Comparison of ENCODE assay signal across 25 cellular contexts in the genomic region with DNA sequence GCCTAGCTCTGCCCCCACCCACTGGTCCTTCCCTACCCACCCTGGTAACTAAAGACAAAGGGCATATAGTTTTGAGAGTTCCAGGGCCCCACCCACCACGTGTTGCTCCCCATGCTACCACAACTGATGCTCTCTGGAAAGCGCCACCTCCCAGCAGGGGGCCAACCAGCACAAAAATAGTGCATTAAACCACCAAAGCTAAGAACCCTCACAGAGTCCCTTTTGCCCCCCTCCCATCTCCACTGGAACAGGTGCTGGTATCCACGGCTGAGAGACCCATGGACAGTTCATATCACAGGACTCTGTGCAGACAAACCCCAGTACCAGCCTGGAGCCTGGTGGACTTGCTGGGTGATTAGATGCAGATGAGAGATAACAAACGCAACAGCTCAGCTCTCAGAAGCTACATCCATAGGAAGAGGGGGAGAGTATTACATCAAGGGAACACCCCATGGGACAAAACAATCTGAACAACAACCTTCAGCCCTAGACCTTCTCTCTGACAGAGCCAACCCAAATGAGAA.
"Had no signal": no experiment of that assay in that cellular context is flagged by ENCODE, and none has a peak within 500 bp of the region (broad histone marks: within the 10 kb centered on the region; RNA-seq: fewer than 3 reads in every experiment).

No MANE protein-coding gene starts in this region.

- H3K9me3 ChIP-seq: left ventricle myocardium inferior, neutrophil, right atrium auricular region, right lobe of liver, uterus had no signal

- H3K27ac ChIP-seq: left ventricle myocardium inferior, neural progenitor cell, neutrophil, parathyroid adenoma, right atrium auricular region, right lobe of liver, tibial nerve, uterus had no signal

- H3K36me3 ChIP-seq: left ventricle myocardium inferior, neural progenitor cell, neutrophil, right atrium auricular region, right lobe of liver, tibial nerve, uterus had no signal

- H3K4me2 ChIP-seq: neural progenitor cell, smooth muscle cell had no signal

- ATAC-seq: natural killer cell; right lobe of liver; stimulated activated memory B cell treated with anti-CD40 and anti-IgM and Interleukin-4, amounts not matched to agents 10 μg/mL and 1 μg/mL and 100 μg/mL, for 72 hours; stimulated activated naive CD8-positive, alpha-beta T cell treated with anti-CD3 and anti-CD28 coated beads, Interleukin-15, amount 100 ng/mL, for 72 hours had no signal

- H3K4me1 ChIP-seq: left ventricle myocardium inferior, neural progenitor cell, parathyroid adenoma, right atrium auricular region, right lobe of liver, tibial nerve, uterus had no signal

- H3K27me3 ChIP-seq: neural progenitor cell, neutrophil, right atrium auricular region, right lobe of liver, tibial nerve, uterus had no signal

- H3K79me2 ChIP-seq: parathyroid adenoma had no signal

- H2AFZ ChIP-seq: neural progenitor cell, parathyroid adenoma had no signal

- H3K9ac ChIP-seq: neural progenitor cell, parathyroid adenoma had no signal

- DNase-seq: hypothalamus; immature natural killer cell; left ventricle myocardium inferior; mesendoderm; naive B cell; natural killer cell; nephron progenitor cell; occipital lobe; right lobe of liver; stimulated activated CD4-positive, alpha-beta T cell treated with anti-CD3 and anti-CD28 coated beads, Interleukin-1b, Interleukin-23, amount 100 ng/mL, for 48 hours; stimulated activated CD4-positive, alpha-beta T cell treated with anti-CD3 and anti-CD28 coated beads, Interleukin-2, amount 100 ng/mL, for 48 hours; stimulated activated CD4-positive, alpha-beta T cell treated with anti-CD3 and anti-CD28 coated beads, Interleukin-4, amount 100 ng/mL, for 4 hours; stimulated activated CD8-positive, alpha-beta memory T cell treated with anti-CD3 and anti-CD28 coated beads, Interleukin-4, amount 100 ng/mL, for 48 hours; stimulated activated naive CD4-positive, alpha-beta T cell treated with Interleukin-2 at 50 U/mL for 16 hours; stimulated activated naive CD8-positive, alpha-beta T cell treated with anti-CD3 and anti-CD28 coated beads, Interleukin-15, amount 100 ng/mL, for 72 hours; substantia nigra; uterus had no signal

- H3K4me3 ChIP-seq: left ventricle myocardium inferior, lung, neural progenitor cell, right atrium auricular region, right lobe of liver, smooth muscle cell, tibial nerve, uterus had no signal
